2 cellular contexts compared by ENCODE assay signal in the genomic region with DNA sequence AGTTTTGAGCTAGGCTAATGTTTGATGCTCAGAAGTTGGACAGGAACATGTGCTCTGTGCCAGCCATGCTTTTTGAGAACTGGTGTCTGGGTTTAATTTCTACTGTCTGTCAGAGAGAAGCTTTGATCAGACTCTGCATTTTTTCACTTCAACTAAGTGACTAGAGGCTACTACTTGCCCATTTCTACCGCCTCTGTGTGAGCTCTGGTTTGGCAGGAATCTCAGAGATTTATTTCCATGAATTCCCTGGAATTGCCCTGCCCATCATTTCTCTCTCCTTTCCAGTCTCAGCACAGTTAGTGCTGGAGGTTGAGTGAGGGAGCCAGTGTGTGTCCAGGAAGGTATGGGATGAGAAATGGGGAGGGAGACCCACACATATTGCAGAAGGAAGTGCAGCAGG.
TF ChIP-seq lines count a peak whose summit lies in the region.

No MANE protein-coding gene starts in this region.

TF ChIP-seq in SK-N-SH treated with all-trans-retinoic acid at 6 μM for 48 hours, 23 proteins besides CTCF, POLR2A, EP300 and RAD21:
- TF ChIP-seq OSR1 (CRISPR knock-in tag; IDR thresholded peaks at IDR 0.05) (no peak), PPARA (CRISPR knock-in tag; IDR thresholded peaks at IDR 0.05; ENCODE audit: borderline replicate concordance) (no peak), ZC3H10 (CRISPR knock-in tag; IDR thresholded peaks at IDR 0.05) (no peak), ISL1 (CRISPR knock-in tag; IDR thresholded peaks at IDR 0.05) (no peak), ZNF8 (CRISPR knock-in tag; IDR thresholded peaks at IDR 0.05) (no peak), RARB (CRISPR knock-in tag; IDR thresholded peaks at IDR 0.05) (no peak), BACH2 (CRISPR knock-in tag; IDR thresholded peaks at IDR 0.05; ENCODE audit: borderline replicate concordance) (no peak), ZFP3 (CRISPR knock-in tag; IDR thresholded peaks at IDR 0.05) (no peak), ZNF565 (CRISPR knock-in tag; conservative IDR thresholded peaks at IDR 0.05; ENCODE audit: low read depth) (no peak), ARNTL (CRISPR knock-in tag; IDR thresholded peaks at IDR 0.05; ENCODE audit: borderline replicate concordance, low read depth) (no peak), TCF4 (CRISPR knock-in tag; IDR thresholded peaks at IDR 0.05; ENCODE audit: borderline replicate concordance) (no peak), ZNF70 (CRISPR knock-in tag; IDR thresholded peaks at IDR 0.05) (no peak)
- TF ChIP-seq, protein P1, sequence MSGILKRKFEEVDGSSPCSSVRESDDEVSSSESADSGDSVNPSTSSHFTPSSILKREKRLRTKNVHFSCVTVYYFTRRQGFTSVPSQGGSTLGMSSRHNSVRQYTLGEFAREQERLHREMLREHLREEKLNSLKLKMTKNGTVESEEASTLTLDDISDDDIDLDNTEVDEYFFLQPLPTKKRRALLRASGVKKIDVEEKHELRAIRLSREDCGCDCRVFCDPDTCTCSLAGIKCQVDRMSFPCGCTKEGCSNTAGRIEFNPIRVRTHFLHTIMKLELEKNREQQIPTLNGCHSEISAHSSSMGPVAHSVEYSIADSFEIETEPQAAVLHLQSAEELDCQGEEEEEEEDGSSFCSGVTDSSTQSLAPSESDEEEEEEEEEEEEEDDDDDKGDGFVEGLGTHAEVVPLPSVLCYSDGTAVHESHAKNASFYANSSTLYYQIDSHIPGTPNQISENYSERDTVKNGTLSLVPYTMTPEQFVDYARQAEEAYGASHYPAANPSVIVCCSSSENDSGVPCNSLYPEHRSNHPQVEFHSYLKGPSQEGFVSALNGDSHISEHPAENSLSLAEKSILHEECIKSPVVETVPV (CRISPR knock-in tag; IDR thresholded peaks at IDR 0.05), result no peak
- TF ChIP-seq, protein P2, sequence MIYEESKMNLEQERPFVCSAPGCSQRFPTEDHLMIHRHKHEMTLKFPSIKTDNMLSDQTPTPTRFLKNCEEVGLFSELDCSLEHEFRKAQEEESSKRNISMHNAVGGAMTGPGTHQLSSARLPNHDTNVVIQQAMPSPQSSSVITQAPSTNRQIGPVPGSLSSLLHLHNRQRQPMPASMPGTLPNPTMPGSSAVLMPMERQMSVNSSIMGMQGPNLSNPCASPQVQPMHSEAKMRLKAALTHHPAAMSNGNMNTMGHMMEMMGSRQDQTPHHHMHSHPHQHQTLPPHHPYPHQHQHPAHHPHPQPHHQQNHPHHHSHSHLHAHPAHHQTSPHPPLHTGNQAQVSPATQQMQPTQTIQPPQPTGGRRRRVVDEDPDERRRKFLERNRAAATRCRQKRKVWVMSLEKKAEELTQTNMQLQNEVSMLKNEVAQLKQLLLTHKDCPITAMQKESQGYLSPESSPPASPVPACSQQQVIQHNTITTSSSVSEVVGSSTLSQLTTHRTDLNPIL (CRISPR knock-in tag; IDR thresholded peaks at IDR 0.05; ENCODE audit: low read depth), result no peak
- TF ChIP-seq, protein P3, sequence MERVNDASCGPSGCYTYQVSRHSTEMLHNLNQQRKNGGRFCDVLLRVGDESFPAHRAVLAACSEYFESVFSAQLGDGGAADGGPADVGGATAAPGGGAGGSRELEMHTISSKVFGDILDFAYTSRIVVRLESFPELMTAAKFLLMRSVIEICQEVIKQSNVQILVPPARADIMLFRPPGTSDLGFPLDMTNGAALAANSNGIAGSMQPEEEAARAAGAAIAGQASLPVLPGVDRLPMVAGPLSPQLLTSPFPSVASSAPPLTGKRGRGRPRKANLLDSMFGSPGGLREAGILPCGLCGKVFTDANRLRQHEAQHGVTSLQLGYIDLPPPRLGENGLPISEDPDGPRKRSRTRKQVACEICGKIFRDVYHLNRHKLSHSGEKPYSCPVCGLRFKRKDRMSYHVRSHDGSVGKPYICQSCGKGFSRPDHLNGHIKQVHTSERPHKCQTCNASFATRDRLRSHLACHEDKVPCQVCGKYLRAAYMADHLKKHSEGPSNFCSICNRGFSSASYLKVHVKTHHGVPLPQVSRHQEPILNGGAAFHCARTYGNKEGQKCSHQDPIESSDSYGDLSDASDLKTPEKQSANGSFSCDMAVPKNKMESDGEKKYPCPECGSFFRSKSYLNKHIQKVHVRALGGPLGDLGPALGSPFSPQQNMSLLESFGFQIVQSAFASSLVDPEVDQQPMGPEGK (CRISPR knock-in tag; IDR thresholded peaks at IDR 0.05; ENCODE audit: borderline replicate concordance), result no peak

TF ChIP-seq in SK-N-SH, 30 proteins besides CTCF, POLR2A, EP300 and RAD21:
- TF ChIP-seq TAF1 (IDR thresholded peaks at IDR 0.05; ENCODE audit: borderline replicate concordance, low read depth, low read length) (no peak), CHD2 (IDR thresholded peaks at IDR 0.05; ENCODE audit: low read length, partially characterized antibody) (no peak), RCOR1 (IDR thresholded peaks at IDR 0.05; ENCODE audit: low read length) (no peak), FOSL2 (IDR thresholded peaks at IDR 0.05; ENCODE audit: borderline replicate concordance, low read depth) (no peak), ELF1 (IDR thresholded peaks at IDR 0.05) (no peak)
- TF ChIP-seq, protein P4, sequence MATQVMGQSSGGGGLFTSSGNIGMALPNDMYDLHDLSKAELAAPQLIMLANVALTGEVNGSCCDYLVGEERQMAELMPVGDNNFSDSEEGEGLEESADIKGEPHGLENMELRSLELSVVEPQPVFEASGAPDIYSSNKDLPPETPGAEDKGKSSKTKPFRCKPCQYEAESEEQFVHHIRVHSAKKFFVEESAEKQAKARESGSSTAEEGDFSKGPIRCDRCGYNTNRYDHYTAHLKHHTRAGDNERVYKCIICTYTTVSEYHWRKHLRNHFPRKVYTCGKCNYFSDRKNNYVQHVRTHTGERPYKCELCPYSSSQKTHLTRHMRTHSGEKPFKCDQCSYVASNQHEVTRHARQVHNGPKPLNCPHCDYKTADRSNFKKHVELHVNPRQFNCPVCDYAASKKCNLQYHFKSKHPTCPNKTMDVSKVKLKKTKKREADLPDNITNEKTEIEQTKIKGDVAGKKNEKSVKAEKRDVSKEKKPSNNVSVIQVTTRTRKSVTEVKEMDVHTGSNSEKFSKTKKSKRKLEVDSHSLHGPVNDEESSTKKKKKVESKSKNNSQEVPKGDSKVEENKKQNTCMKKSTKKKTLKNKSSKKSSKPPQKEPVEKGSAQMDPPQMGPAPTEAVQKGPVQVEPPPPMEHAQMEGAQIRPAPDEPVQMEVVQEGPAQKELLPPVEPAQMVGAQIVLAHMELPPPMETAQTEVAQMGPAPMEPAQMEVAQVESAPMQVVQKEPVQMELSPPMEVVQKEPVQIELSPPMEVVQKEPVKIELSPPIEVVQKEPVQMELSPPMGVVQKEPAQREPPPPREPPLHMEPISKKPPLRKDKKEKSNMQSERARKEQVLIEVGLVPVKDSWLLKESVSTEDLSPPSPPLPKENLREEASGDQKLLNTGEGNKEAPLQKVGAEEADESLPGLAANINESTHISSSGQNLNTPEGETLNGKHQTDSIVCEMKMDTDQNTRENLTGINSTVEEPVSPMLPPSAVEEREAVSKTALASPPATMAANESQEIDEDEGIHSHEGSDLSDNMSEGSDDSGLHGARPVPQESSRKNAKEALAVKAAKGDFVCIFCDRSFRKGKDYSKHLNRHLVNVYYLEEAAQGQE (IDR thresholded peaks at IDR 0.05; ENCODE audit: low read depth, low read length), result no peak
